ENCODE assay signal across 30 cellular contexts in genomic region chr12:49489154-49489553, GRCh38. TPM values are rescaled to one million over a fixed set of nuclear protein-coding genes. Genes with fewer than 3 reads are reported as not detected.
"Had no signal": no experiment of that assay in that cellular context is flagged by ENCODE, and none has a peak within 500 bp of the region (broad histone marks: within the 10 kb centered on the region; RNA-seq: fewer than 3 reads in every experiment).

No MANE protein-coding gene starts in this region.

- DNase-seq: activated CD4-positive, alpha-beta T cell treated with anti-CD3 and anti-CD28 coated beads for 1 hour; activated CD4-positive, alpha-beta T cell treated with anti-CD3 and anti-CD28 coated beads, Interleukin-2, amount 10 ng/mL, durations not matched to agents 7 days and 5 days; activated CD8-positive, alpha-beta memory T cell treated with anti-CD3 and anti-CD28 coated beads, Interleukin-2, amount 10 ng/mL, durations not matched to agents 7 days and 5 days; activated CD8-positive, alpha-beta T cell treated with anti-CD3 and anti-CD28 coated beads, Interleukin-2, amount 10 ng/mL, durations not matched to agents 7 days and 5 days; activated naive CD4-positive, alpha-beta T cell; activated T-cell treated with anti-CD3 and anti-CD28 coated beads, Interleukin-2, amount 50 U/mL, for 48 hours; cerebellar nuclear complex; colonic mucosa; effector CD8-positive, alpha-beta T cell; erythroblast; hippocampal formation; kidney; left colon; naive thymus-derived CD4-positive, alpha-beta T cell; pancreas; retina; small intestine; stimulated activated CD4-positive, alpha-beta T cell treated with anti-CD3 and anti-CD28 coated beads, Interleukin-4, amount 100 ng/mL, for 24 hours; stimulated activated CD8-positive, alpha-beta memory T cell treated with anti-CD3 and anti-CD28 coated beads, Interleukin-4, amount 100 ng/mL, for 48 hours; stimulated activated naive CD8-positive, alpha-beta T cell treated with anti-CD3 and anti-CD28 coated beads, Interleukin-15, amount 100 ng/mL, for 72 hours; substantia nigra; thyroid gland; upper lobe of left lung had no signal

- H3K27me3 Mint-ChIP-seq: activated CD4-positive, alpha-beta T cell treated with anti-CD3 and anti-CD28 coated beads, Interleukin-2, amount 10 ng/mL, durations not matched to agents 7 days and 5 days; activated CD8-positive, alpha-beta memory T cell treated with anti-CD3 and anti-CD28 coated beads, Interleukin-2, amount 10 ng/mL, durations not matched to agents 7 days and 5 days; naive thymus-derived CD4-positive, alpha-beta T cell; stimulated activated memory B cell treated with anti-CD40 and anti-IgM and Interleukin-4, amounts not matched to agents 10 μg/mL and 1 μg/mL and 100 μg/mL, for 72 hours; stimulated activated naive CD8-positive, alpha-beta T cell treated with anti-CD3 and anti-CD28 coated beads, Interleukin-15, amount 100 ng/mL, for 72 hours had no signal

- H3K9me3 ChIP-seq: colonic mucosa, pancreas, prostate gland, thyroid gland, upper lobe of left lung, vagina had no signal

- FAIRE-seq: endometrium, kidney, pancreas, small intestine had no signal

- H3K4me3 Mint-ChIP-seq: activated CD4-positive, alpha-beta T cell treated with anti-CD3 and anti-CD28 coated beads, Interleukin-2, amount 10 ng/mL, durations not matched to agents 7 days and 5 days; activated CD8-positive, alpha-beta memory T cell treated with anti-CD3 and anti-CD28 coated beads, Interleukin-2, amount 10 ng/mL, durations not matched to agents 7 days and 5 days; activated CD8-positive, alpha-beta T cell treated with anti-CD3 and anti-CD28 coated beads, Interleukin-2, amount 10 ng/mL, durations not matched to agents 7 days and 5 days; mesothelial cell of epicardium; naive thymus-derived CD4-positive, alpha-beta T cell; stimulated activated memory B cell treated with anti-CD40 and anti-IgM and Interleukin-4, amounts not matched to agents 10 μg/mL and 1 μg/mL and 100 μg/mL, for 72 hours; stimulated activated naive CD8-positive, alpha-beta T cell treated with anti-CD3 and anti-CD28 coated beads, Interleukin-15, amount 100 ng/mL, for 72 hours had no signal

- H3K4me3 ChIP-seq: colonic mucosa, pancreas, prostate gland, thyroid gland, upper lobe of left lung, vagina had no signal

- H3K36me3 Mint-ChIP-seq: activated CD8-positive, alpha-beta memory T cell treated with anti-CD3 and anti-CD28 coated beads, Interleukin-2, amount 10 ng/mL, durations not matched to agents 7 days and 5 days; activated naive CD4-positive, alpha-beta T cell treated with anti-CD3 and anti-CD28 coated beads, Interleukin-2, amount 50 U/mL, for 72 hours had no signal

- H3K27ac ChIP-seq: colonic mucosa, pancreas, prostate gland, thyroid gland, upper lobe of left lung, vagina had no signal

- H3K4me1 Mint-ChIP-seq: activated CD4-positive, alpha-beta T cell treated with anti-CD3 and anti-CD28 coated beads, Interleukin-2, amount 10 ng/mL, durations not matched to agents 7 days and 5 days; activated CD8-positive, alpha-beta memory T cell treated with anti-CD3 and anti-CD28 coated beads, Interleukin-2, amount 10 ng/mL, durations not matched to agents 7 days and 5 days; naive thymus-derived CD4-positive, alpha-beta T cell; stimulated activated memory B cell treated with anti-CD40 and anti-IgM and Interleukin-4, amounts not matched to agents 10 μg/mL and 1 μg/mL and 100 μg/mL, for 72 hours; stimulated activated naive CD8-positive, alpha-beta T cell treated with anti-CD3 and anti-CD28 coated beads, Interleukin-15, amount 100 ng/mL, for 72 hours had no signal

- H3K4me1 ChIP-seq: colonic mucosa, pancreas, prostate gland, thyroid gland, upper lobe of left lung, vagina had no signal

- H3K9me3 Mint-ChIP-seq: activated CD4-positive, alpha-beta T cell treated with anti-CD3 and anti-CD28 coated beads, Interleukin-2, amount 10 ng/mL, durations not matched to agents 7 days and 5 days; activated naive CD4-positive, alpha-beta T cell treated with anti-CD3 and anti-CD28 coated beads, Interleukin-2, amount 50 U/mL, for 72 hours; mesothelial cell of epicardium; naive thymus-derived CD4-positive, alpha-beta T cell; stimulated activated memory B cell treated with anti-CD40 and anti-IgM and Interleukin-4, amounts not matched to agents 10 μg/mL and 1 μg/mL and 100 μg/mL, for 72 hours; stimulated activated naive CD8-positive, alpha-beta T cell treated with anti-CD3 and anti-CD28 coated beads, Interleukin-15, amount 100 ng/mL, for 72 hours had no signal

- H3K27ac Mint-ChIP-seq: activated CD4-positive, alpha-beta T cell treated with anti-CD3 and anti-CD28 coated beads, Interleukin-2, amount 10 ng/mL, durations not matched to agents 7 days and 5 days; activated CD8-positive, alpha-beta memory T cell treated with anti-CD3 and anti-CD28 coated beads, Interleukin-2, amount 10 ng/mL, durations not matched to agents 7 days and 5 days; activated CD8-positive, alpha-beta T cell treated with anti-CD3 and anti-CD28 coated beads, Interleukin-2, amount 10 ng/mL, durations not matched to agents 7 days and 5 days; activated naive CD4-positive, alpha-beta T cell treated with anti-CD3 and anti-CD28 coated beads, Interleukin-2, amount 50 U/mL, for 72 hours; naive thymus-derived CD4-positive, alpha-beta T cell; stimulated activated memory B cell treated with anti-CD40 and anti-IgM and Interleukin-4, amounts not matched to agents 10 μg/mL and 1 μg/mL and 100 μg/mL, for 72 hours; stimulated activated naive CD8-positive, alpha-beta T cell treated with anti-CD3 and anti-CD28 coated beads, Interleukin-15, amount 100 ng/mL, for 72 hours had no signal

- H3K36me3 ChIP-seq: pancreas, prostate gland, thyroid gland had no signal

- ATAC-seq: activated CD8-positive, alpha-beta memory T cell treated with anti-CD3 and anti-CD28 coated beads, Interleukin-2, amount 10 ng/mL, durations not matched to agents 7 days and 5 days; activated CD8-positive, alpha-beta T cell treated with anti-CD3 and anti-CD28 coated beads, Interleukin-2, amount 10 ng/mL, durations not matched to agents 7 days and 5 days; activated naive CD4-positive, alpha-beta T cell treated with anti-CD3 and anti-CD28 coated beads, Interleukin-2, amount 50 U/mL, for 72 hours; left colon; naive thymus-derived CD4-positive, alpha-beta T cell; pancreas; sciatic nerve; stimulated activated memory B cell treated with anti-CD40 and anti-IgM and Interleukin-4, amounts not matched to agents 10 μg/mL and 1 μg/mL and 100 μg/mL, for 72 hours; stimulated activated naive CD8-positive, alpha-beta T cell treated with anti-CD3 and anti-CD28 coated beads, Interleukin-15, amount 100 ng/mL, for 72 hours had no signal

- H3K27me3 ChIP-seq: colonic mucosa, pancreas, thyroid gland, upper lobe of left lung, vagina had no signal

RNA-seq across cellular contexts. Expression of gene KCNH3, which starts 49.7 kb away (rescaled TPM):
- total RNA-seq: vagina had no signal
